30 cellular contexts compared by ENCODE assay signal in the genomic region with DNA sequence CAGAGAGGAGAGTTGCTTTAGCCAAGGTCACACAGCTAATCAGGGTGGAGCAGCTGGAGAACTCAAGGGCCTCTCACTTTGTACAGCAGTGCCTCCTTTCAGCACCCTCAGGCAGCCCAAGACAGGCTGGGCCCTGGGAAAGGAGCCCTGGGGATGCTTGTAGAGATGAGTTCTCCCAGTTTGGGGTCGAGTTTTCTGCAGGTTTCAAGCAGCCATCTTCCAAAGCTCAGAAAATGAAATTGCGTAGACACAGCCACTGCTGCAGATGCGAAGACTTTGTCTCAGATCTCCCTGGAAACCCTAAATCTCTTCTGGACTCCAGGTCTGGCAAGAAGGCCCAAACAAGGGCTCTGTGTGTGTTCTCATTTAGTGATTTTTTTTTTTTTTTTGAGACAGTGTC. TPM values are rescaled to one million over a fixed set of nuclear protein-coding genes. Genes with fewer than 3 reads are reported as not detected.
"Had no signal": no experiment of that assay in that cellular context is flagged by ENCODE, and none has a peak within 500 bp of the region (broad histone marks: within the 10 kb centered on the region; RNA-seq: fewer than 3 reads in every experiment).

No MANE protein-coding gene starts in this region.

- H3K36me3 Mint-ChIP-seq: mesothelial cell of epicardium had no signal

- H3K4me1 ChIP-seq: colonic mucosa, gastrocnemius medialis, heart right ventricle, left lung, lower lobe of right lung had no signal

- H3K27ac Mint-ChIP-seq: dendritic cell treated with granulocyte-macrophage colony-stimulating factor and Interleukin-4, amounts not matched to agents 40 ng/mL and 50 ng/mL, for 4 days; endodermal cell; mesothelial cell of epicardium had no signal

- H3K4me3 Mint-ChIP-seq: dendritic cell treated with granulocyte-macrophage colony-stimulating factor and Interleukin-4, amounts not matched to agents 40 ng/mL and 50 ng/mL, for 4 days; effector memory CD8-positive, alpha-beta T cell; endodermal cell; mesothelial cell of epicardium; naive B cell had no signal

- H3K4me3 ChIP-seq: colonic mucosa, esophagus squamous epithelium, gastrocnemius medialis, heart right ventricle, left lung, lower lobe of right lung, mucosa of descending colon had no signal

- H3K36me3 ChIP-seq: colonic mucosa, esophagus squamous epithelium, gastrocnemius medialis, heart right ventricle, left lung, lower lobe of right lung had no signal

- DNase-seq: colonic mucosa; cortex of kidney; effector CD8-positive, alpha-beta T cell; effector memory CD8-positive, alpha-beta T cell; endodermal cell; erythroblast; esophagus squamous epithelium; foreskin fibroblast; foreskin melanocyte; gastrocnemius medialis; glutamatergic neuron; head of caudate nucleus; heart right ventricle; hippocampal formation; left cardiac atrium; left lung; left ventricle myocardium superior; lower lobe of right lung; mesenchymal stem cell; mucosa of descending colon; naive B cell had no signal

- ATAC-seq: effector memory CD8-positive, alpha-beta T cell; esophagus mucosa; gastrocnemius medialis; heart right ventricle; left cardiac atrium; left lung; left ventricle myocardium superior; lower lobe of right lung; mucosa of descending colon had no signal

- H3K9me3 ChIP-seq: colonic mucosa, esophagus squamous epithelium, gastrocnemius medialis, left lung, lower lobe of right lung, mucosa of descending colon had no signal

- H3K27ac ChIP-seq: colonic mucosa, epithelial cell of prostate, esophagus squamous epithelium, gastrocnemius medialis, heart right ventricle, left lung, lower lobe of right lung had no signal

- FAIRE-seq: endometrium, islet of Langerhans, keratinocyte had no signal

- H3K9me3 Mint-ChIP-seq: endodermal cell, mesothelial cell of epicardium had no signal

- H3K27me3 ChIP-seq: colonic mucosa had no signal

RNA-seq across cellular contexts. Expression of a gene that starts 22.5 kb away (rescaled TPM):
- total RNA-seq: glomerular endothelial cell, lung microvascular endothelial cell had no signal
